Comparison of ENCODE assay signal across 8 cellular contexts in genomic region chr6:27518881-27519795, GRCh38.
A peak's percentile ranks its signal among the peaks of the same experiment; 100 is the strongest.
DNase-seq lines count a peak whose midpoint lies in the region; ATAC-seq and TF ChIP-seq lines count a peak whose summit lies in the region.

No MANE protein-coding gene starts in this region.

- H3K4me3 Mint-ChIP-seq in stimulated activated effector memory CD8-positive, alpha-beta T cell treated with anti-CD3 and anti-CD28 coated beads, Interleukin-12 subunit alpha, Interleukin-12 subunit beta, amount 100 ng/mL, for 72 hours: peak overlapping the region; percentile 83

- H3K27ac ChIP-seq in C4-2B (peak overlapping the region; percentile 85), mucosa of rectum (ENCODE audit: low read depth in 2 of 2, low read length in 2 of 2) (peak overlapping the region; percentile 79 to 85)

- no peaks in the 10 kb centered on the region for H3K9me3 Mint-ChIP-seq in stimulated activated effector memory CD8-positive, alpha-beta T cell treated with anti-CD3 and anti-CD28 coated beads, Interleukin-12 subunit alpha, Interleukin-12 subunit beta, amount 100 ng/mL, for 72 hours

- H3K4me3 ChIP-seq in mucosa of rectum (ENCODE audit: low read length in 2 of 2): peak overlapping the region; percentile 76 to 94

- peaks cover 5 to 6% of the 10 kb centered on the region in 2 donors for H3K4me1 ChIP-seq in mucosa of rectum (ENCODE audit: control insufficient read depth in 2 of 2, insufficient read depth in 2 of 2, low read length in 2 of 2)

- H3K4me1 Mint-ChIP-seq in stimulated activated effector memory CD8-positive, alpha-beta T cell treated with anti-CD3 and anti-CD28 coated beads, Interleukin-12 subunit alpha, Interleukin-12 subunit beta, amount 100 ng/mL, for 72 hours: peaks cover 16% of the 10 kb centered on the region

- no peak for TF ChIP-seq POLR2A in erythroblast (IDR thresholded peaks at IDR 0.05; ENCODE audit: low read length)

- peak overlapping the region; percentile 96 for H3K27ac Mint-ChIP-seq in stimulated activated effector memory CD8-positive, alpha-beta T cell treated with anti-CD3 and anti-CD28 coated beads, Interleukin-12 subunit alpha, Interleukin-12 subunit beta, amount 100 ng/mL, for 72 hours

- ATAC-seq in GM19351 (IDR thresholded peaks at IDR 0.05; ENCODE audit: unreplicated experiment): peak; percentile 58
- peak; percentile 87 for ATAC-seq in stimulated activated effector memory CD8-positive, alpha-beta T cell treated with anti-CD3 and anti-CD28 coated beads, Interleukin-12 subunit alpha, Interleukin-12 subunit beta, amount 100 ng/mL, for 72 hours

- H3K9ac ChIP-seq in mucosa of rectum (ENCODE audit: low read depth in 1 of 2, low read length in 2 of 2): peak overlapping the region; percentile 80 to 88

- peak; percentile 89 for TF ChIP-seq CTCF in C4-2B (conservative IDR thresholded peaks at IDR 0.05)

- H3K36me3 Mint-ChIP-seq in stimulated activated effector memory CD8-positive, alpha-beta T cell treated with anti-CD3 and anti-CD28 coated beads, Interleukin-12 subunit alpha, Interleukin-12 subunit beta, amount 100 ng/mL, for 72 hours: peaks cover 14% of the 10 kb centered on the region

- no peaks in the 10 kb centered on the region for H3K36me3 ChIP-seq in mucosa of rectum (ENCODE audit: control insufficient read depth in 2 of 2, insufficient read depth in 2 of 2, low read length in 2 of 2)

- DNase-seq in HS-27A (ENCODE audit: low read depth) (peak; percentile 94), NOMO-1 treated with dmso at 0.1 percent for 144 hours (lab: John Stamatoyannopoulos, UW; ENCODE audit: unreplicated experiment) (peak; percentile 85), activated T-cell treated with anti-CD3 and anti-CD28 coated beads for 4 hours (peak; percentile 51), erythroblast (lab: John Stamatoyannopoulos, UW) (peak; percentile 83 to 89)
- peak; percentile 38 to 77 for DNase-seq in stimulated activated effector memory CD8-positive, alpha-beta T cell treated with anti-CD3 and anti-CD28 coated beads, Interleukin-12 subunit alpha, Interleukin-12 subunit beta, amount 100 ng/mL, for 72 hours (ENCODE audit: low spot score in 2 of 2)

- H3K27me3 ChIP-seq in mucosa of rectum (ENCODE audit: control insufficient read depth in 2 of 2, insufficient read depth in 2 of 2, low read length in 2 of 2): peaks cover 0 to 7% of the 10 kb centered on the region in 2 donors

- no peaks in the 10 kb centered on the region for H3K9me3 ChIP-seq in mucosa of rectum (ENCODE audit: control insufficient read depth in 2 of 2, low read length in 2 of 2)

Comparison
In these comparisons a context has a peak if more than half of its experiments do, and no peak if none do; other contexts are left out.
1. Peak in every context shown above with its lines: DNase-seq, ATAC-seq, H3K4me3 ChIP-seq and H3K27ac ChIP-seq.